ENCODE assay signal across 17 cellular contexts in genomic region chr21:26001356-26001755, GRCh38.
A peak's percentile ranks its signal among the peaks of the same experiment; 100 is the strongest.
DNase-seq lines count a peak whose midpoint lies in the region; ATAC-seq, FAIRE-seq and TF ChIP-seq lines count a peak whose summit lies in the region.
"Had no signal": no experiment of that assay in that cellular context is flagged by ENCODE, and none has a peak within 500 bp of the region (broad histone marks: within the 10 kb centered on the region; RNA-seq: fewer than 3 reads in every experiment).

No MANE protein-coding gene starts in this region.

- no peaks in the 10 kb centered on the region for H3K9me3 ChIP-seq in Karpas-422 (ENCODE audit: low read length)
- H3K9me3 ChIP-seq in gastroesophageal sphincter = no peaks in the 10 kb centered on the region
- H3K9me3 ChIP-seq in neuronal stem cell (replicated peaks in 1 of 2; ENCODE audit: control insufficient read depth in 2 of 2, insufficient read depth in 1 of 2, low read depth in 1 of 2, low read length in 2 of 2) = peaks cover 0 to 4% of the 10 kb centered on the region in 2 donors
- H3K9me3 ChIP-seq: SK-N-SH had no signal

- no peak overlapping the region for H3K4ac ChIP-seq in neuronal stem cell (ENCODE audit: low read length)

- no peak overlapping the region for H4K91ac ChIP-seq in neuronal stem cell (ENCODE audit: low read depth, low read length, poor library complexity)

- H2BK120ac ChIP-seq in neuronal stem cell (ENCODE audit: low read depth, low read length) = no peak overlapping the region

- H4K8ac ChIP-seq in neuronal stem cell (ENCODE audit: low read depth, low read length) = no peak overlapping the region

- peak overlapping the region; percentile 54 for H3K27ac Mint-ChIP-seq in neural crest cell (ENCODE audit: unreplicated experiment)
- H3K27ac Mint-ChIP-seq: CD8-positive, alpha-beta memory T cell had no signal

- H4K20me1 ChIP-seq in Karpas-422 (ENCODE audit: insufficient read depth, low read depth, low read length) = no peaks in the 10 kb centered on the region

- no peak overlapping the region for H2AK5ac ChIP-seq in neuronal stem cell (ENCODE audit: low read depth, low read length)

- TF ChIP-seq EP300 in gastroesophageal sphincter (IDR thresholded peaks at IDR 0.05) = no peak

- TF ChIP-seq CTCF in D721Med (IDR thresholded peaks at IDR 0.05; ENCODE audit: insufficient read depth, missing control alignments) (peak; percentile 18), neural crest cell (conservative IDR thresholded peaks at IDR 0.05) (no peak), gastroesophageal sphincter (IDR thresholded peaks at IDR 0.05) (no peak)

- no peak for TF ChIP-seq POLR2A in gastroesophageal sphincter (IDR thresholded peaks at IDR 0.05)

- H3K9me3 Mint-ChIP-seq in neural crest cell = no peaks in the 10 kb centered on the region

- no peak overlapping the region for H3K23ac ChIP-seq in neuronal stem cell (ENCODE audit: low read depth, low read length, poor library complexity)

- DNase-seq in D721Med (ENCODE audit: insufficient read length, low spot score) (no peak), Karpas-422 (peak; percentile 49), UCSD-AML1 (lab: John Stamatoyannopoulos, UW; ENCODE audit: unreplicated experiment) (peak; percentile 8), neural crest cell (ENCODE audit: low read depth, low spot score) (no peak), middle frontal gyrus (ENCODE audit: extremely low spot score, low spot score) (no peak), neuronal stem cell (ENCODE audit: low spot score) (no peak)
- DNase-seq: CD8-positive, alpha-beta memory T cell; GF-D8; KG1; NCI-H1436; NCI-H2029 treated with DMSO at 0.1 percent for 48 hours; NCI-H774; SHP77; SK-N-SH had no signal

- H3K36me3 ChIP-seq in Karpas-422 (ENCODE audit: insufficient read depth, low read length) = no peaks in the 10 kb centered on the region
- peaks cover 0 to 36% of the 10 kb centered on the region in 2 donors for H3K36me3 ChIP-seq in gastroesophageal sphincter
- peaks cover 0 to 34% of the 10 kb centered on the region in 2 donors for H3K36me3 ChIP-seq in neuronal stem cell (replicated peaks in 1 of 2; ENCODE audit: control insufficient read depth in 2 of 2, insufficient read depth in 2 of 2, low read length in 2 of 2)

- no peak overlapping the region for H3K4me3 Mint-ChIP-seq in neural crest cell
- H3K4me3 Mint-ChIP-seq: CD8-positive, alpha-beta memory T cell had no signal

- H3K18ac ChIP-seq in neuronal stem cell (ENCODE audit: low read length) = no peak overlapping the region

- H3K9ac ChIP-seq in Karpas-422 (ENCODE audit: low read length) = no peak overlapping the region
- H3K9ac ChIP-seq in neuronal stem cell (ENCODE audit: low read depth, low read length, poor library complexity) = no peak overlapping the region
- H3K9ac ChIP-seq: BLaER1 treated with 17β-estradiol and CSF1 and Interleukin-3, amounts not matched to agents 10 nM and 100 nM; SK-N-SH had no signal

- H3K27me3 ChIP-seq in Karpas-422 (ENCODE audit: low read length) (no peaks in the 10 kb centered on the region), gastroesophageal sphincter (no peaks in the 10 kb centered on the region), neuronal stem cell (ENCODE audit: control insufficient read depth in 3 of 3, insufficient read depth in 3 of 3, low read depth in 1 of 3, low read length in 3 of 3) (no peaks in the 10 kb centered on the region)
- H3K27me3 ChIP-seq: BLaER1 treated with 17β-estradiol and CSF1 and Interleukin-3, amounts not matched to agents 10 nM and 100 nM had no signal

- ATAC-seq in gastroesophageal sphincter = no peak
- ATAC-seq in HG03045 (IDR thresholded peaks at IDR 0.05; ENCODE audit: unreplicated experiment) = no peak

- peaks cover 39% of the 10 kb centered on the region for H3K4me1 Mint-ChIP-seq in neural crest cell

- H2AFZ ChIP-seq in Karpas-422 (ENCODE audit: low read length) (no peak overlapping the region), neuronal stem cell (ENCODE audit: low read length) (no peak overlapping the region)

- H3K79me1 ChIP-seq in neuronal stem cell (ENCODE audit: low read depth, low read length) = no peaks in the 10 kb centered on the region

- no peaks in the 10 kb centered on the region for H3K27me3 Mint-ChIP-seq in neural crest cell (ENCODE audit: low read depth)
- H3K27me3 Mint-ChIP-seq: CD8-positive, alpha-beta memory T cell had no signal

- H3K27ac ChIP-seq in Karpas-422 (ENCODE audit: low read length) (no peak overlapping the region), gastroesophageal sphincter (no peak overlapping the region), neuronal stem cell (replicated peaks; ENCODE audit: low read length) (no peak overlapping the region)
- H3K27ac ChIP-seq: BLaER1 treated with 17β-estradiol and CSF1 and Interleukin-3, amounts not matched to agents 10 nM and 100 nM had no signal

- no peak overlapping the region for H2BK5ac ChIP-seq in neuronal stem cell (ENCODE audit: low read length)

- no peak overlapping the region for H2BK12ac ChIP-seq in neuronal stem cell (ENCODE audit: low read length)

- no peak overlapping the region for H3K14ac ChIP-seq in neuronal stem cell (ENCODE audit: low read length)

- no peak overlapping the region for H2BK15ac ChIP-seq in neuronal stem cell (ENCODE audit: low read length)

- H3K4me1 ChIP-seq in Karpas-422 (ENCODE audit: low read length) = no peaks in the 10 kb centered on the region
- H3K4me1 ChIP-seq in gastroesophageal sphincter = no peaks in the 10 kb centered on the region
- H3K4me1 ChIP-seq in neuronal stem cell (ENCODE audit: control insufficient read depth in 2 of 2, insufficient read depth in 1 of 2, low read depth in 1 of 2, low read length in 2 of 2) = peaks cover 7 to 22% of the 10 kb centered on the region in 2 donors
- H3K4me1 ChIP-seq: BLaER1 treated with 17β-estradiol and CSF1 and Interleukin-3, amounts not matched to agents 10 nM and 100 nM had no signal

- H3K4me3 ChIP-seq in Karpas-422 (ENCODE audit: low read length) (no peak overlapping the region), gastroesophageal sphincter (no peak overlapping the region), neuronal stem cell (ENCODE audit: low read length in 2 of 2) (no peak overlapping the region)
- H3K4me3 ChIP-seq: BLaER1 treated with 17β-estradiol and CSF1 and Interleukin-3, amounts not matched to agents 10 nM and 100 nM had no signal

- FAIRE-seq in D721Med (lab: Jason Lieb, UNC) = no peak

- no peaks in the 10 kb centered on the region for H3K79me2 ChIP-seq in Karpas-422 (ENCODE audit: low read length)

- 96 to 100% methylated on average over 4 of the region's 5 CpGs for WGBS in gastroesophageal sphincter (ENCODE audit: low coverage in 1 of 2), 2 donors
- WGBS in neuronal stem cell (ENCODE audit: extremely low coverage in 2 of 2, insufficient read length in 2 of 2, insufficient replicate concordance in 1 of 2), 2 donors = no CpG with 5 or more reads among the region's 5 CpGs

- peaks cover 14% of the 10 kb centered on the region for H3K36me3 Mint-ChIP-seq in neural crest cell (ENCODE audit: low read depth)

- H3K9me2 ChIP-seq in Karpas-422 (replicated peaks; ENCODE audit: insufficient read depth, low read length) = no peaks in the 10 kb centered on the region
- H3K9me2 ChIP-seq: SK-N-SH had no signal

- H3K4me2 ChIP-seq in Karpas-422 (ENCODE audit: low read depth, low read length, poor library complexity, severe bottlenecking) (no peak overlapping the region), neuronal stem cell (ENCODE audit: insufficient read depth, low read length, poor library complexity, severe bottlenecking) (no peak overlapping the region)
- H3K4me2 ChIP-seq: BLaER1 treated with 17β-estradiol and CSF1 and Interleukin-3, amounts not matched to agents 10 nM and 100 nM; SK-N-SH had no signal

Comparison
In these comparisons a context has a peak if more than half of its experiments do, and no peak if none do; other contexts are left out.
1. DNase-seq: peak in Karpas-422 (single experiment) and UCSD-AML1 (single experiment); none in D721Med (single experiment), neural crest cell (single experiment), middle frontal gyrus (single experiment) and neuronal stem cell (single experiment).